Comparison of ENCODE assay signal across 8 cellular contexts in the genomic region with DNA sequence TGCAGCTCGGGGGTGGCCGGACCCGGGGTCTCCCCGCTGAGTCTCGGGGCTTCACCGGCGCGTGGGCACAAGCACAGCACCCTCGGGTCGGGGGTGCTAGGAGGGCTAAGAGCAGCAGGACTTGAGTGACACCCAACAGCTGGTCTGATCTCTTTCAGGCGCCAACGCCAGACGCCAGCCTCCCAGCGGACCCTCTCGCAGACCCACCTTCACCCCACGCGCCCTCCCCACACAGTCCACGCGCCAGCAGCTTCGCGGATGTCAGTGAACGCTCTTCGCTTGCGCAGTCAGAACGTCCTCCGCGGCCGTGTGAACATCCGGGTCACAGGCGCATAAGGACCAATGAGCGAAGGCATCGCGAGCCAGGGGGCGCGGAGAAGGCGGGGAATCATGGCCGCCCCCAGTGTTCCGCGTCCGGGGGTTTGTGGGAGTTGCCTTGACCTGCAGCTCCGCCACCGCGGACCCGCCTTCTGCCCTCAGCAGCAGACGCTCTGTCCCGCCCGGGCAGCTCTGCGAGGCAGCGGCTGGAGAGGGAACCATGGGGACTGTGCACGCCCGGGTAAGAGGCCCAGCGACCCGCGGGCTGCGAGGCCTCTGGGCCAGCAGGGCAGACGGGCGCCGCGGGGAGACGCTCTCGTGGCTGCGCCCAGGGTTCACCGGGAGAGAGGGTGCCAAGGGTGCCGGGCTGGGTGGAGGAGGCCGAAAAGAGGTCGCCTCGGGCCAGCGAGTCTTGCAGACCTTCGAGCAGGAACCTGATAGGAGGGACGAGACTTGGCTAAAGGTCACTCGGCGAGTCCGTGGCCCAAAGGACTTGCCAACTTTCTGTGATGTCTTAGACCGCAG. TPM values are rescaled to one million over a fixed set of nuclear protein-coding genes. Genes with fewer than 3 reads are reported as not detected.
DNase-seq lines count a peak whose midpoint lies in the region; ATAC-seq and TF ChIP-seq lines count a peak whose summit lies in the region.

Gene SAMM50 (plus strand): TSS at position 403 of the 843 bp plus-strand sequence. CDS start 136 bp downstream, at position 539.

- no peaks in the 10 kb centered on the region for H3K36me3 Mint-ChIP-seq in activated T-helper 2 cell treated with anti-CD3 and anti-CD28 coated beads, Interferon-gamma antibody, Interleukin-2, Interleukin-4, amounts not matched to agents 10 μg/mL and 5 μg/mL and 100 μg/mL, durations not matched to agents 14 hours and 24 hours and 36 hours (ENCODE audit: low read depth)
- no peaks in the 10 kb centered on the region for H3K36me3 Mint-ChIP-seq in natural killer cell

- H3K4me3 ChIP-seq in DND-41 (ENCODE audit: low read depth in 1 of 2, low read length in 2 of 2) (peak within 1 kb of the TSS; percentile 39 to 77; a peak in 3 of 4 replicates), RWPE2 (ENCODE audit: severe bottlenecking) (peak within 1 kb of the TSS; percentile 80), fibroblast of mammary gland (ENCODE audit: control insufficient read depth, low read depth, low read length) (peak within 1 kb of the TSS; percentile 94)

- no peaks in the 10 kb centered on the region for H3K27me3 Mint-ChIP-seq in activated T-helper 2 cell treated with anti-CD3 and anti-CD28 coated beads, Interferon-gamma antibody, Interleukin-2, Interleukin-4, amounts not matched to agents 10 μg/mL and 5 μg/mL and 100 μg/mL, durations not matched to agents 14 hours and 24 hours and 36 hours (ENCODE audit: low read depth)
- peaks cover 9 to 11% of the 10 kb centered on the region in 2 donors for H3K27me3 Mint-ChIP-seq in natural killer cell (ENCODE audit: low read depth in 2 of 2)

- peaks cover 21% of the 10 kb centered on the region for H3K4me1 Mint-ChIP-seq in activated T-helper 2 cell treated with anti-CD3 and anti-CD28 coated beads, Interferon-gamma antibody, Interleukin-2, Interleukin-4, amounts not matched to agents 10 μg/mL and 5 μg/mL and 100 μg/mL, durations not matched to agents 14 hours and 24 hours and 36 hours (ENCODE audit: low read depth)
- H3K4me1 Mint-ChIP-seq in natural killer cell: peaks cover 24 to 38% of the 10 kb centered on the region in 2 donors

- DNase-seq in DND-41 (peak; percentile 91), RWPE2 (ENCODE audit: low spot score) (peak; percentile 83), fibroblast of mammary gland (ENCODE audit: low read depth) (peak; percentile 87), natural killer cell (peak; percentile 92)
- DNase-seq in activated T-helper 2 cell treated with anti-CD3 and anti-CD28 coated beads, Interferon-gamma antibody, Interleukin-2, Interleukin-4, amounts not matched to agents 10 μg/mL and 5 μg/mL and 100 μg/mL, durations not matched to agents 14 hours and 24 hours and 36 hours (ENCODE audit: low spot score): peak; percentile 91
- DNase-seq in stimulated activated naive CD4-positive, alpha-beta T cell treated with Interleukin-2 at 50 U/mL for 16 hours (lab: John Stamatoyannopoulos, UW): peak; percentile 93

- H3K4me1 ChIP-seq in DND-41 (ENCODE audit: insufficient read depth, low read length) (peaks cover 24% of the 10 kb centered on the region), RWPE2 (ENCODE audit: insufficient read depth, poor library complexity, severe bottlenecking) (peaks cover 13% of the 10 kb centered on the region)

- H2AFZ ChIP-seq in DND-41 (ENCODE audit: low read depth, low read length): peak within 1 kb of the TSS; percentile 89

- peak within 1 kb of the TSS; percentile 98 for H3K4me3 Mint-ChIP-seq in activated T-helper 2 cell treated with anti-CD3 and anti-CD28 coated beads, Interferon-gamma antibody, Interleukin-2, Interleukin-4, amounts not matched to agents 10 μg/mL and 5 μg/mL and 100 μg/mL, durations not matched to agents 14 hours and 24 hours and 36 hours (ENCODE audit: low read depth)
- H3K4me3 Mint-ChIP-seq in natural killer cell: peak within 1 kb of the TSS; percentile 94

- intact Hi-C loops in activated T-helper 2 cell treated with anti-CD3 and anti-CD28 coated beads, Interferon-gamma antibody, Interleukin-2, Interleukin-4, amounts not matched to agents 10 μg/mL and 5 μg/mL and 100 μg/mL, durations not matched to agents 14 hours and 24 hours and 36 hours (cut with micrococcal nuclease): loop anchor here (10.0 kb wide), 1 partner anchor 70 kb away; the partner anchor contains the start of gene PARVB
- intact Hi-C loops in natural killer cell (cut with micrococcal nuclease): loop anchor here (10.0 kb wide), 1 partner anchor 540 kb away; the partner anchor contains the start of gene RTL6

- peak within 1 kb of the TSS; percentile 84 for H3K27ac ChIP-seq in DND-41 (ENCODE audit: low read length)
- peak within 1 kb of the TSS; percentile 66 for H3K27ac ChIP-seq in KOPT-K1 (ENCODE audit: low read depth, low read length, poor library complexity, severe bottlenecking)
- peak within 1 kb of the TSS; percentile 60 for H3K27ac ChIP-seq in RWPE2 (ENCODE audit: poor library complexity, severe bottlenecking)

- ATAC-seq in DND-41 (ENCODE audit: insufficient read depth, low read depth) (peak; percentile 98), GM21786 (IDR thresholded peaks at IDR 0.05; ENCODE audit: unreplicated experiment) (peak; percentile 90), RWPE2 (ENCODE audit: low read depth) (peak; percentile 92), natural killer cell (peak; percentile 96 to 98 (median 97))

- H3K4me2 ChIP-seq in DND-41 (ENCODE audit: insufficient read depth, low read length): peak within 1 kb of the TSS; percentile 78

- peak within 1 kb of the TSS; percentile 77 for H3K9ac ChIP-seq in DND-41 (ENCODE audit: low read depth, low read length)

- H3K9me3 Mint-ChIP-seq in activated T-helper 2 cell treated with anti-CD3 and anti-CD28 coated beads, Interferon-gamma antibody, Interleukin-2, Interleukin-4, amounts not matched to agents 10 μg/mL and 5 μg/mL and 100 μg/mL, durations not matched to agents 14 hours and 24 hours and 36 hours: no peaks in the 10 kb centered on the region
- no peaks in the 10 kb centered on the region for H3K9me3 Mint-ChIP-seq in natural killer cell

- H3K9me3 ChIP-seq in DND-41 (ENCODE audit: insufficient read depth, low read length, severe bottlenecking) (no peaks in the 10 kb centered on the region), KOPT-K1 (ENCODE audit: insufficient read depth, low read length, poor library complexity, severe bottlenecking) (no peaks in the 10 kb centered on the region), RWPE2 (ENCODE audit: severe bottlenecking) (no peaks in the 10 kb centered on the region)

- peaks cover 11% of the 10 kb centered on the region; the same call in 1 of the 2 replicates for H4K20me1 ChIP-seq in DND-41 (ENCODE audit: insufficient read depth, low read length)

- H3K79me2 ChIP-seq in DND-41 (ENCODE audit: insufficient read depth, low read length): peaks cover 54% of the 10 kb centered on the region

- H3K36me3 ChIP-seq in DND-41 (ENCODE audit: insufficient read depth, low read length) (no peaks in the 10 kb centered on the region), KOPT-K1 (ENCODE audit: insufficient read depth, low read length) (no peaks in the 10 kb centered on the region), RWPE2 (ENCODE audit: low read depth) (0 out of 2 replicates have a peak, but pooled peaks cover 6% of the 10 kb centered on the region)

- TF ChIP-seq CTCF in DND-41 (IDR thresholded peaks at IDR 0.05; ENCODE audit: borderline replicate concordance, extremely low read depth, low read length, poor library complexity, severe bottlenecking): peak; percentile 35
- TF ChIP-seq CTCF in RWPE2 (IDR thresholded peaks at IDR 0.05; ENCODE audit: poor library complexity, severe bottlenecking): peak; percentile 14
- no peak for TF ChIP-seq CTCF in fibroblast of mammary gland (conservative IDR thresholded peaks at IDR 0.05; ENCODE audit: control insufficient read depth, insufficient read depth, low read depth, low read length)
- no peak for TF ChIP-seq CTCF in natural killer cell (IDR thresholded peaks at IDR 0.05)

- no peaks in the 10 kb centered on the region for H3K27me3 ChIP-seq in DND-41 (ENCODE audit: insufficient read depth, low read length, poor library complexity)
- H3K27me3 ChIP-seq in RWPE2 (ENCODE audit: insufficient read depth, poor library complexity, severe bottlenecking): no peaks in the 10 kb centered on the region

- H3K27ac Mint-ChIP-seq in activated T-helper 2 cell treated with anti-CD3 and anti-CD28 coated beads, Interferon-gamma antibody, Interleukin-2, Interleukin-4, amounts not matched to agents 10 μg/mL and 5 μg/mL and 100 μg/mL, durations not matched to agents 14 hours and 24 hours and 36 hours: peak within 1 kb of the TSS; percentile 90
- H3K27ac Mint-ChIP-seq in natural killer cell: peak within 1 kb of the TSS; percentile 85 to 87

RNA-seq across cellular contexts. Expression of gene SAMM50, which starts in this region (rescaled TPM):
- 58.6 and 59.0 TPM in 2 replicates for total RNA-seq in activated T-helper 2 cell treated with anti-CD3 and anti-CD28 coated beads, Interferon-gamma antibody, Interleukin-2, Interleukin-4, amounts not matched to agents 10 μg/mL and 5 μg/mL and 100 μg/mL, durations not matched to agents 14 hours and 24 hours and 36 hours
- 10 to 100 TPM; 25.9 to 30.6 (median 29.7) TPM for total RNA-seq in natural killer cell

Comparison
In these comparisons a context has a peak if more than half of its experiments do, and no peak if none do; other contexts are left out.
1. Peak in every context shown above with its lines: DNase-seq, ATAC-seq, H3K4me3 ChIP-seq and H3K27ac ChIP-seq.
2. CTCF ChIP-seq: peak in DND-41 (single experiment) and RWPE2 (single experiment); none in fibroblast of mammary gland (single experiment) and natural killer cell (single experiment).